Comparison of ENCODE assay signal across 26 cellular contexts in genomic region chr22:22838148-22838786, GRCh38. TPM values are rescaled to one million over a fixed set of nuclear protein-coding genes. Genes with fewer than 3 reads are reported as not detected.
DNase-seq lines count a peak whose midpoint lies in the region; ATAC-seq and TF ChIP-seq lines count a peak whose summit lies in the region.
"Had no signal": no experiment of that assay in that cellular context is flagged by ENCODE, and none has a peak within 500 bp of the region (broad histone marks: within the 10 kb centered on the region; RNA-seq: fewer than 3 reads in every experiment).

No MANE protein-coding gene starts in this region.

- H3K27me3 ChIP-seq in CD8-positive, alpha-beta memory T cell (ENCODE audit: insufficient read depth, low read length, poor library complexity, severe bottlenecking): no peaks in the 10 kb centered on the region
- H3K27me3 ChIP-seq in PC-3 (ENCODE audit: low read length): peaks cover 62% of the 10 kb centered on the region

- DNase-seq in AML-193 (lab: John Stamatoyannopoulos, UW) (peak; percentile 2 to 13), SKM-1 (lab: John Stamatoyannopoulos, UW; ENCODE audit: unreplicated experiment) (peak; percentile 22), immature natural killer cell (no peak), PC-3 (no peak), DMS79 treated with DMSO at 0.1 percent for 48 hours (lab: John Stamatoyannopoulos, UW) (no peak), OCI-M1 (lab: John Stamatoyannopoulos, UW) (no peak)
- no peak for DNase-seq in CD8-positive, alpha-beta memory T cell
- DNase-seq: activated CD8-positive, alpha-beta memory T cell treated with anti-CD3 and anti-CD28 coated beads, Interleukin-2, amount 10 ng/mL, durations not matched to agents 7 days and 5 days; foreskin melanocyte; GOT3; NCI-H1417 treated with DMSO at 0.1 percent for 48 hours; NCI-H524; nephron progenitor cell; stimulated activated CD4-positive, alpha-beta T cell treated with anti-CD3 and anti-CD28 coated beads, Interleukin-2, amount 100 ng/mL, for 48 hours; T1000; uterus had no signal

- TF ChIP-seq CTCF in PC-3 (conservative IDR thresholded peaks at IDR 0.05; ENCODE audit: low read depth, low read length): no peak

- peaks cover 2 to 12% (median 5%) of the 10 kb centered on the region in 5 donors for H3K9me3 Mint-ChIP-seq in CD8-positive, alpha-beta memory T cell
- peaks cover 0 to 11% (median 0%) of the 10 kb centered on the region in 6 donors for H3K9me3 Mint-ChIP-seq in immature natural killer cell
- H3K9me3 Mint-ChIP-seq: nephron progenitor cell had no signal

- ATAC-seq in PC-3 (no peak), HG03460 (IDR thresholded peaks at IDR 0.05; ENCODE audit: unreplicated experiment) (no peak)
- ATAC-seq: activated CD4-positive, CD25-positive, alpha-beta regulatory T cell treated with anti-CD3 and anti-CD28 coated beads, Interleukin-2, amount 50 U/mL, for 24 hours; activated CD8-positive, alpha-beta memory T cell treated with anti-CD3 and anti-CD28 coated beads, Interleukin-2, amount 10 ng/mL, durations not matched to agents 7 days and 5 days; Panc1 had no signal

- H3K36me3 ChIP-seq in CD8-positive, alpha-beta memory T cell (ENCODE audit: insufficient read depth, low read length): no peaks in the 10 kb centered on the region
- no peaks in the 10 kb centered on the region for H3K36me3 ChIP-seq in PC-3 (ENCODE audit: low read depth, low read length)
- H3K36me3 ChIP-seq: prostate gland, uterus had no signal

- CTCF ChIA-PET in CD8-positive, alpha-beta memory T cell (lab: Charles Lee): interaction anchor here (1.0 to 2.0 kb wide), 5 partner anchors 10 to 85 kb away, joined by 3 to 13 read pairs (median 6); no protein-coding TSS in a partner anchor
- CTCF ChIA-PET in PC-3 (lab: Charles Lee): no interaction called here

- H3K27ac ChIP-seq in CD8-positive, alpha-beta memory T cell (ENCODE audit: low read depth, low read length): no peak overlapping the region
- H3K27ac ChIP-seq in PC-3 (ENCODE audit: low read length): no peak overlapping the region
- H3K27ac ChIP-seq: prostate gland, skin epidermis, uterus had no signal

- H3K79me2 ChIP-seq in PC-3 (ENCODE audit: low read length): no peaks in the 10 kb centered on the region

- H3K9me3 ChIP-seq in CD8-positive, alpha-beta memory T cell (ENCODE audit: low read length): no peaks in the 10 kb centered on the region
- H3K9me3 ChIP-seq in PC-3 (ENCODE audit: low read length): no peaks in the 10 kb centered on the region
- H3K9me3 ChIP-seq: prostate gland, uterus had no signal

- no peak overlapping the region for H2AFZ ChIP-seq in PC-3 (ENCODE audit: low read length)

- peak overlapping the region in 2 of 7 donors; percentile 27 to 38 for H3K4me3 Mint-ChIP-seq in CD8-positive, alpha-beta memory T cell
- peak overlapping the region; percentile 18 to 59 (median 47) for H3K4me3 Mint-ChIP-seq in immature natural killer cell
- H3K4me3 Mint-ChIP-seq: activated CD8-positive, alpha-beta memory T cell treated with anti-CD3 and anti-CD28 coated beads, Interleukin-2, amount 10 ng/mL, durations not matched to agents 7 days and 5 days; nephron progenitor cell had no signal

- no TSS peak for BruUV-seq in PC-3 (replicated peaks; lab: Mats Ljungman, UMichigan)

- H4K20me1 ChIP-seq in PC-3 (ENCODE audit: low read length): no peaks in the 10 kb centered on the region

- intact Hi-C loops in PC-3 (cut with micrococcal nuclease): no loop called here

- H3K4me1 ChIP-seq in CD8-positive, alpha-beta memory T cell (ENCODE audit: insufficient read depth, low read length): peaks cover 12% of the 10 kb centered on the region
- no peaks in the 10 kb centered on the region for H3K4me1 ChIP-seq in PC-3 (ENCODE audit: insufficient read depth, low read length)
- H3K4me1 ChIP-seq: prostate gland, uterus had no signal

- no peak overlapping the region for H3K9ac ChIP-seq in PC-3 (ENCODE audit: low read length)

- H3F3A ChIP-seq in PC-3 (ENCODE audit: low read length, unreplicated experiment): no peaks in the 10 kb centered on the region

- H3K27me3 Mint-ChIP-seq in CD8-positive, alpha-beta memory T cell: peaks cover 0 to 3% of the 10 kb centered on the region in 2 donors
- peaks cover 0 to 2% (median 2%) of the 10 kb centered on the region in 3 donors for H3K27me3 Mint-ChIP-seq in immature natural killer cell (ENCODE audit: low read depth in 3 of 3)

- peaks cover 30 to 49% (median 34%) of the 10 kb centered on the region in 3 donors for H3K4me1 Mint-ChIP-seq in CD8-positive, alpha-beta memory T cell
- H3K4me1 Mint-ChIP-seq in immature natural killer cell: peaks cover 28 to 38% of the 10 kb centered on the region in 2 donors
- H3K4me1 Mint-ChIP-seq: nephron progenitor cell had no signal

- POLR2A ChIA-PET in CD8-positive, alpha-beta memory T cell (lab: Charles Lee): no interaction called here
- POLR2A ChIA-PET in PC-3 (lab: Charles Lee; ENCODE audit: unreplicated experiment): no interaction called here

- no peak overlapping the region for H3K4me2 ChIP-seq in PC-3 (ENCODE audit: low read length)

- H3K4me3 ChIP-seq in CD8-positive, alpha-beta memory T cell (ENCODE audit: low read length): no peak overlapping the region
- no peak overlapping the region for H3K4me3 ChIP-seq in PC-3 (ENCODE audit: low read length)
- H3K4me3 ChIP-seq: prostate gland, skin epidermis, uterus had no signal

- H3K27ac Mint-ChIP-seq in CD8-positive, alpha-beta memory T cell: peak overlapping the region in 6 of 8 donors; percentile 35 to 77 (median 62)
- H3K27ac Mint-ChIP-seq in immature natural killer cell: peak overlapping the region; percentile 58 to 92 (median 76)
- H3K27ac Mint-ChIP-seq: activated CD8-positive, alpha-beta memory T cell treated with anti-CD3 and anti-CD28 coated beads, Interleukin-2, amount 10 ng/mL, durations not matched to agents 7 days and 5 days; nephron progenitor cell had no signal

- H3K36me3 Mint-ChIP-seq in CD8-positive, alpha-beta memory T cell: peaks cover 1 to 41% (median 2%) of the 10 kb centered on the region in 3 donors
- peaks cover 0 to 12% (median 3%) of the 10 kb centered on the region in 3 donors for H3K36me3 Mint-ChIP-seq in immature natural killer cell

- no peaks in the 10 kb centered on the region for H3K9me2 ChIP-seq in PC-3 (replicated peaks; ENCODE audit: low read length)

RNA-seq across cellular contexts. Expression of gene IGLL5, which starts 49.3 kb away (rescaled TPM):
- not detected for total RNA-seq in CD8-positive, alpha-beta memory T cell
- polyA plus RNA-seq in CD8-positive, alpha-beta memory T cell: not detected
- under 1 TPM in 2 of 3 donors, not detected in 1; 0.26 to 0.59 TPM for polyA plus RNA-seq in immature natural killer cell
- total RNA-seq in PC-3 (2014; rRNA removed): not detected in 2 replicates
- total RNA-seq: activated CD8-positive, alpha-beta memory T cell treated with anti-CD3 and anti-CD28 coated beads, Interleukin-2, amount 10 ng/mL, durations not matched to agents 7 days and 5 days; dermis microvascular lymphatic vessel endothelial cell; epithelial cell of proximal tubule; HT-29; LHCN-M2; prostate gland; SK-MEL-5 had no signal

Comparison
In these comparisons a context has a peak if more than half of its experiments do, and no peak if none do; other contexts are left out.
1. DNase-seq: peak in AML-193 (2 of 2) and SKM-1 (single experiment); none in CD8-positive, alpha-beta memory T cell (0 of 5), immature natural killer cell (0 of 3), PC-3 (single experiment), DMS79 treated with DMSO at 0.1 percent for 48 hours (single experiment) and OCI-M1 (single experiment).